12 cellular contexts compared by ENCODE assay signal in genomic region chr10:69329721-69330178, GRCh38. TPM values are rescaled to one million over a fixed set of nuclear protein-coding genes. Genes with fewer than 3 reads are reported as not detected.
DNase-seq lines count a peak whose midpoint lies in the region; ATAC-seq and TF ChIP-seq lines count a peak whose summit lies in the region.
"Had no signal": no experiment of that assay in that cellular context is flagged by ENCODE, and none has a peak within 500 bp of the region (broad histone marks: within the 10 kb centered on the region; RNA-seq: fewer than 3 reads in every experiment).

No MANE protein-coding gene starts in this region.

- H3K56ac ChIP-seq in mesendoderm (ENCODE audit: low read length) = peak overlapping the region; percentile 89

- no peak overlapping the region for H4K8ac ChIP-seq in mesendoderm (ENCODE audit: low read depth, low read length)

- H3K27ac Mint-ChIP-seq in type B pancreatic cell = peak overlapping the region; percentile 88

- H4K5ac ChIP-seq in mesendoderm (ENCODE audit: low read length) = no peak overlapping the region

- H3K36me3 ChIP-seq in heart left ventricle (peaks cover 0 to 12% (median 0%) of the 10 kb centered on the region in 9 donors), mesendoderm (ENCODE audit: control insufficient read depth, insufficient read depth, low read length) (no peaks in the 10 kb centered on the region)
- no peaks in the 10 kb centered on the region for H3K36me3 ChIP-seq in effector memory CD4-positive, alpha-beta T cell (ENCODE audit: control insufficient read depth, insufficient read depth, low read length)
- H3K36me3 ChIP-seq: ovary had no signal

- ATAC-seq in heart left ventricle (no peak), left ventricle myocardium superior (no peak), HG02571 (IDR thresholded peaks at IDR 0.05; ENCODE audit: unreplicated experiment) (no peak)

- H3K4me2 ChIP-seq in mesendoderm (ENCODE audit: low read length) = peak overlapping the region; percentile 5
- H3K4me2 ChIP-seq: SK-N-SH had no signal

- no peak overlapping the region for H2AK5ac ChIP-seq in mesendoderm (ENCODE audit: low read length)

- H3K9me3 ChIP-seq in heart left ventricle = no peaks in the 10 kb centered on the region
- no peaks in the 10 kb centered on the region for H3K9me3 ChIP-seq in effector memory CD4-positive, alpha-beta T cell (ENCODE audit: control insufficient read depth, low read length)
- H3K9me3 ChIP-seq: ovary, SK-N-SH had no signal

- H3K27ac ChIP-seq in heart left ventricle (peak overlapping the region in 11 of 12 donors; percentile 20 to 94 (median 88)), mesendoderm (ENCODE audit: low read depth, low read length) (peak overlapping the region; percentile 84)
- H3K27ac ChIP-seq in effector memory CD4-positive, alpha-beta T cell (ENCODE audit: insufficient read depth, low read length, poor library complexity, severe bottlenecking) = peak overlapping the region; percentile 6
- H3K27ac ChIP-seq: ovary had no signal

- no peaks in the 10 kb centered on the region for H3K27me3 Mint-ChIP-seq in type B pancreatic cell

- H3K79me2 ChIP-seq in mesendoderm (ENCODE audit: control insufficient read depth, insufficient read depth, low read length) = peaks cover 77% of the 10 kb centered on the region

- DNase-seq in heart left ventricle (no peak), left ventricle myocardium superior (no peak), mesendoderm (peak; percentile 89), type B pancreatic cell (ENCODE audit: extremely low spot score, unreplicated experiment) (no peak), HPDE6-E6E7 (ENCODE audit: extremely low spot score) (no peak), NCI-H2196 treated with DMSO at 0.1 percent for 48 hours (lab: John Stamatoyannopoulos, UW; ENCODE audit: unreplicated experiment) (no peak)
- DNase-seq in effector memory CD4-positive, alpha-beta T cell = no peak
- DNase-seq: NCI-H2171 treated with DMSO at 0.1 percent for 48 hours, ovary, SK-N-SH had no signal

- TF ChIP-seq CTCF in heart left ventricle (IDR thresholded peaks at IDR 0.05) (no peak), type B pancreatic cell (conservative IDR thresholded peaks at IDR 0.05) (no peak)

- H3K9ac ChIP-seq in mesendoderm (ENCODE audit: low read length) = peak overlapping the region; percentile 8
- H3K9ac ChIP-seq: SK-N-SH had no signal

- H3K4me1 ChIP-seq in heart left ventricle (peaks cover 32 to 99% (median 87%) of the 10 kb centered on the region in 12 donors), mesendoderm (ENCODE audit: control insufficient read depth, low read depth, low read length) (peaks cover 45% of the 10 kb centered on the region)
- peaks cover 23% of the 10 kb centered on the region for H3K4me1 ChIP-seq in effector memory CD4-positive, alpha-beta T cell (ENCODE audit: control insufficient read depth, insufficient read depth, low read length, poor library complexity, severe bottlenecking)

- WGBS in heart left ventricle, 4 donors = 73 to 81% (median 77%) methylated on average over 3 of the region's 3 CpGs
- no CpG with 5 or more reads among the region's 3 CpGs for WGBS in mesendoderm (ENCODE audit: extremely low coverage, insufficient coverage, low lambda C conversion rate)

- H2BK120ac ChIP-seq in mesendoderm (ENCODE audit: low read depth, low read length) = peak overlapping the region; percentile 86

- H3K9me3 Mint-ChIP-seq in type B pancreatic cell = no peaks in the 10 kb centered on the region

- intact Hi-C loops in heart left ventricle (cut with DNase I) = loop anchor here in 3 of 10 donors (5.0 kb wide), 2 partner anchors 33 to 48 kb away; no protein-coding TSS in a partner anchor
- intact Hi-C loops in left ventricle myocardium superior (cut with micrococcal nuclease) = no loop called here

- H3K23ac ChIP-seq in mesendoderm (ENCODE audit: low read length) = no peak overlapping the region

- no peak for TF ChIP-seq POLR2A in heart left ventricle (IDR thresholded peaks at IDR 0.05)

- H3K4me3 ChIP-seq in heart left ventricle (no peak overlapping the region), mesendoderm (ENCODE audit: low read length) (no peak overlapping the region)
- no peak overlapping the region for H3K4me3 ChIP-seq in effector memory CD4-positive, alpha-beta T cell (ENCODE audit: insufficient read depth, low read depth, low read length, poor library complexity, severe bottlenecking)
- H3K4me3 ChIP-seq: lung, ovary had no signal

- H3K4me3 Mint-ChIP-seq in type B pancreatic cell = no peak overlapping the region

- H2BK5ac ChIP-seq in mesendoderm (ENCODE audit: low read length) = peak overlapping the region; percentile 95

- peaks cover 47% of the 10 kb centered on the region for H3K4me1 Mint-ChIP-seq in type B pancreatic cell (ENCODE audit: unreplicated experiment)

- peak overlapping the region; percentile 81 for H3K4ac ChIP-seq in mesendoderm (ENCODE audit: low read depth, low read length)

- H2BK15ac ChIP-seq in mesendoderm (replicated peaks; ENCODE audit: low read depth) = no peak overlapping the region

- no peaks in the 10 kb centered on the region for H3K27me3 ChIP-seq in heart left ventricle
- no peaks in the 10 kb centered on the region for H3K27me3 ChIP-seq in effector memory CD4-positive, alpha-beta T cell (replicated peaks; ENCODE audit: control insufficient read depth, insufficient read depth, low read length, poor library complexity, severe bottlenecking)
- H3K27me3 ChIP-seq in mesendoderm (ENCODE audit: insufficient read depth, low read length, poor library complexity) = no peaks in the 10 kb centered on the region
- H3K27me3 ChIP-seq: ovary had no signal

- peak overlapping the region; percentile 83 for H3K18ac ChIP-seq in mesendoderm (ENCODE audit: low read length)

- H3K36me3 Mint-ChIP-seq in type B pancreatic cell = peaks cover 11% of the 10 kb centered on the region

- peaks cover 7% of the 10 kb centered on the region for H3K79me1 ChIP-seq in mesendoderm (ENCODE audit: low read length)

RNA-seq across cellular contexts. Expression of gene HK1, which starts 51.5 kb away (rescaled TPM):
- 100 to 1,000 TPM; 194 to 310 (median 227) TPM for total RNA-seq in heart left ventricle
- polyA plus RNA-seq in heart left ventricle = 100 to 1,000 TPM in 1 of 2 donors, 10 to 100 TPM in 1; 83.0 to 284 TPM
- total RNA-seq in left ventricle myocardium superior = 210 TPM
- polyA plus RNA-seq in mesendoderm (2013, experiment 1 of 2) = 114 TPM
- 114 TPM for polyA plus RNA-seq in mesendoderm (2013, experiment 2 of 2)
- 60.8 and 87.9 TPM in 2 replicates for total RNA-seq in type B pancreatic cell (ENCODE audit: low replicate concordance)

Comparison
In these comparisons a context has a peak if more than half of its experiments do, and no peak if none do; other contexts are left out.
1. H3K27ac ChIP-seq: peak in every context shown above with its lines; median percentile 88 in heart left ventricle; 84 in mesendoderm; 6 in effector memory CD4-positive, alpha-beta T cell.